ENCODE assay signal across 9 cellular contexts in the genomic region with DNA sequence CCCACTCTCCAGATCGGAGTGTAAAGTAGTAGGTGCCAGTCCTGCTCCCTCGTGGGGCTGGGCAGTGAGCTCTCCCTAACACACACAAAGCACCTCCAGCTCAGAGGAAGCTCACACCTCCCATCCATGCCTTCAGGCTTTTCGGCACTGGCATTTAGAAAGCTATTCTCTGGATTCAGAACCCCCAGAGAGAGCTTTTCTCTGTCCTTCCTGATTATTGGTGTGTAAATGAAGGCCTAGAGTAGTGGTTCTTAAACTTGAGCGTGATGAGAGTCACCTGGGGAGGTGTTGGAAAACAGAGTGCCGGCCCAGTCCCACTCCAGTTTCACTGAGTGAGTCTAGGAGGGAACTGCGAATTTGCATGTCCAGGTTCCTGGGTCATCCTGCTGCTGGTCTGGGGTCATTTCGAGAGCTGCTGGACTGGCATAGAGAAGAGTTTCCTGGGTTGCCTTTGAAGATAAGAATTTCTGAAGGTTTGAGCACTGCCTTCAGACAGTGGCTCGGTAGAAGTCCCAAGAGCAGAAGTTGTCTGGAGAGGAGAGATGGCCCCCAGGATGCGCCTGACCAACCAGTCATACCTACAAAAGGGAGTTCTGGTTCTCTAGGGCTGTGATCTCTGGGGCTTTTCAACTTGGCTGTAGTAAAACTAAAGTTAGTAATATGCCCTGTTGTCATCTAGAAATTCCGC. TPM values are rescaled to one million over a fixed set of nuclear protein-coding genes. Genes with fewer than 3 reads are reported as not detected.
DNase-seq lines count a peak whose midpoint lies in the region; ATAC-seq, FAIRE-seq and TF ChIP-seq lines count a peak whose summit lies in the region.
"Had no signal": no experiment of that assay in that cellular context is flagged by ENCODE, and none has a peak within 500 bp of the region (broad histone marks: within the 10 kb centered on the region; RNA-seq: fewer than 3 reads in every experiment).

No MANE protein-coding gene starts in this region.

- H3K4me3 ChIP-seq in GM12878 (no peak overlapping the region), keratinocyte (ENCODE audit: control insufficient read depth in 2 of 3, extremely low read depth in 1 of 3, insufficient read depth in 2 of 3, low read depth in 1 of 3, low read length in 3 of 3) (peak overlapping the region in 2 of 3 experiments; percentile 50 to 55), testis (no peak overlapping the region)
- no peak overlapping the region for H3K4me3 ChIP-seq in CD8-positive, alpha-beta memory T cell (ENCODE audit: low read length)

- H3K9me1 ChIP-seq in keratinocyte (ENCODE audit: control insufficient read depth, extremely low read depth, insufficient read depth, low read length) = no peaks in the 10 kb centered on the region

- H3K27me3 ChIP-seq in GM12878 (replicated peaks in 1 of 2; ENCODE audit: control insufficient read depth in 2 of 2, insufficient read depth in 2 of 2, low read length in 1 of 2) = no peaks in the 10 kb centered on the region; a peak in 1 of 4 replicates
- no peaks in the 10 kb centered on the region for H3K27me3 ChIP-seq in keratinocyte (ENCODE audit: control insufficient read depth, extremely low read depth, insufficient read depth, low read length)
- no peaks in the 10 kb centered on the region for H3K27me3 ChIP-seq in CD8-positive, alpha-beta memory T cell (ENCODE audit: insufficient read depth, low read length, poor library complexity, severe bottlenecking)
- H3K27me3 ChIP-seq in testis = no peaks in the 10 kb centered on the region

- in situ Hi-C loops in GM12878 (cut with MboI) = no loop called here

- no peaks in the 10 kb centered on the region for H3K9me3 Mint-ChIP-seq in stimulated activated effector memory CD8-positive, alpha-beta T cell treated with anti-CD3 and anti-CD28 coated beads, Interleukin-12 subunit alpha, Interleukin-12 subunit beta, amount 100 ng/mL, for 72 hours
- no peaks in the 10 kb centered on the region for H3K9me3 Mint-ChIP-seq in CD8-positive, alpha-beta memory T cell

- DNase-seq in HT-29 (ENCODE audit: low spot score) (peak; percentile 65), GM12878 (ENCODE audit: low read depth, low spot score) (no peak), keratinocyte (ENCODE audit: low read depth, low spot score) (no peak), epidermal melanocyte (ENCODE audit: insufficient read length, low spot score) (no peak), testis (no peak)
- DNase-seq in stimulated activated effector memory CD8-positive, alpha-beta T cell treated with anti-CD3 and anti-CD28 coated beads, Interleukin-12 subunit alpha, Interleukin-12 subunit beta, amount 100 ng/mL, for 72 hours (ENCODE audit: low spot score in 2 of 2) = no peak
- DNase-seq in CD8-positive, alpha-beta memory T cell = no peak
- no peak for DNase-seq in activated CD4-positive, alpha-beta T cell treated with anti-CD3 and anti-CD28 coated beads for 4 hours
- DNase-seq: activated gamma-delta T cell had no signal

- CTCF ChIA-PET in GM12878 (lab: Yijun Ruan, JAX) = interaction anchor here (1.2 to 5.7 kb wide), 4 partner anchors 8 to 14 kb away, joined by 3 to 38 read pairs (median 11); partner anchors contain the start of gene CD9
- CTCF ChIA-PET in CD8-positive, alpha-beta memory T cell (lab: Charles Lee) = interaction anchor here (1.1 to 1.3 kb wide), 2 partner anchors 14 to 20 kb away, joined by 3 to 5 read pairs; no protein-coding TSS in a partner anchor

- H3K27me3 Mint-ChIP-seq in CD8-positive, alpha-beta memory T cell = peaks cover 4 to 7% of the 10 kb centered on the region in 2 donors

- no peaks in the 10 kb centered on the region for H3K79me2 ChIP-seq in GM12878 (ENCODE audit: control insufficient read depth, insufficient read depth, low read length)
- H3K79me2 ChIP-seq in keratinocyte (ENCODE audit: control insufficient read depth, insufficient read depth, low read length) = peaks cover 73% of the 10 kb centered on the region

- H3K4me1 ChIP-seq in GM12878 (ENCODE audit: control insufficient read depth, insufficient read depth, low read length) (no peaks in the 10 kb centered on the region), keratinocyte (ENCODE audit: control insufficient read depth, extremely low read depth, insufficient read depth, low read length) (peaks cover 89% of the 10 kb centered on the region), testis (no peaks in the 10 kb centered on the region)
- no peaks in the 10 kb centered on the region for H3K4me1 ChIP-seq in CD8-positive, alpha-beta memory T cell (ENCODE audit: insufficient read depth, low read length)

- no peak for TF ChIP-seq EP300 in GM12878 (IDR thresholded peaks at IDR 0.05; ENCODE audit: borderline replicate concordance in 1 of 2, control insufficient read depth in 1 of 2, low read depth in 2 of 2, low read length in 2 of 2)

- H3K4me2 ChIP-seq in GM12878 (ENCODE audit: control insufficient read depth, insufficient read depth) (no peak overlapping the region), keratinocyte (ENCODE audit: control insufficient read depth, extremely low read depth, insufficient read depth, low read depth, low read length) (peak overlapping the region; percentile 88)

- no peak overlapping the region for H3K9ac ChIP-seq in GM12878 (ENCODE audit: control insufficient read depth, insufficient read depth, low read length)
- peak overlapping the region; percentile 96 for H3K9ac ChIP-seq in keratinocyte (ENCODE audit: control insufficient read depth, extremely low read depth, insufficient read depth, low read length)

- H3K4me1 Mint-ChIP-seq in stimulated activated effector memory CD8-positive, alpha-beta T cell treated with anti-CD3 and anti-CD28 coated beads, Interleukin-12 subunit alpha, Interleukin-12 subunit beta, amount 100 ng/mL, for 72 hours = peaks cover 9% of the 10 kb centered on the region
- peaks cover 0 to 14% (median 0%) of the 10 kb centered on the region in 3 donors for H3K4me1 Mint-ChIP-seq in CD8-positive, alpha-beta memory T cell

- H4K20me1 ChIP-seq in GM12878 (ENCODE audit: control insufficient read depth, insufficient read depth) = no peaks in the 10 kb centered on the region; the same call in 1 of the 2 replicates
- no peaks in the 10 kb centered on the region for H4K20me1 ChIP-seq in keratinocyte (ENCODE audit: control insufficient read depth, extremely low read depth, insufficient read depth, low read length)

- no peak for TF ChIP-seq CTCF in GM12878 (IDR thresholded peaks at IDR 0.05 in 2 of 3, conservative IDR thresholded peaks at IDR 0.05 in 1 of 3; ENCODE audit: control insufficient read depth in 2 of 3, extremely low read depth in 1 of 3, insufficient read depth in 1 of 3, low read depth in 3 of 3, low read length in 3 of 3)
- no peak for TF ChIP-seq CTCF in keratinocyte (optimal IDR thresholded peaks at IDR 0.05 in 1 of 3, IDR thresholded peaks at IDR 0.05 in 1 of 3, conservative IDR thresholded peaks at IDR 0.05 in 1 of 3; ENCODE audit: extremely low read depth in 1 of 3, insufficient read depth in 2 of 3, low read length in 3 of 3)
- no peak for TF ChIP-seq CTCF in testis (IDR thresholded peaks at IDR 0.05)

- intact Hi-C loops in GM12878 (cut with micrococcal nuclease; ENCODE audit: unreplicated experiment) (no loop called here), testis (cut with DNase I; ENCODE audit: low total_unique reads) (no loop called here)

- TF ChIP-seq POLR2A in GM12878 (IDR thresholded peaks at IDR 0.05; ENCODE audit: low read depth, low read length) (no peak), testis (IDR thresholded peaks at IDR 0.05) (no peak)

- dilution Hi-C loops in keratinocyte (cut with MboI; ENCODE audit: extremely low pct_ligation_motif_present, low sequenced_read_pairs) = no loop called here

- no TSS peak for BruUV-seq in GM12878 (replicated peaks; lab: Mats Ljungman, UMichigan)

- H3K36me3 ChIP-seq in GM12878 (ENCODE audit: control insufficient read depth in 2 of 2, insufficient read depth in 2 of 2, low read length in 1 of 2) (no peaks in the 10 kb centered on the region), keratinocyte (ENCODE audit: control insufficient read depth in 2 of 2, extremely low read depth in 1 of 2, insufficient read depth in 2 of 2, low read length in 2 of 2) (peaks cover 13 to 28% of the 10 kb centered on the region in 2 experiments), testis (ENCODE audit: low read depth, missing control alignments) (no peaks in the 10 kb centered on the region)
- no peaks in the 10 kb centered on the region for H3K36me3 ChIP-seq in CD8-positive, alpha-beta memory T cell (ENCODE audit: insufficient read depth, low read length)

- no peaks in the 10 kb centered on the region for H3K9me3 ChIP-seq in GM12878 (replicated peaks; ENCODE audit: control insufficient read depth, insufficient read depth, low read length)
- no peaks in the 10 kb centered on the region for H3K9me3 ChIP-seq in keratinocyte (ENCODE audit: control insufficient read depth, low read depth, low read length)
- no peaks in the 10 kb centered on the region for H3K9me3 ChIP-seq in CD8-positive, alpha-beta memory T cell (ENCODE audit: low read length)
- no peaks in the 10 kb centered on the region for H3K9me3 ChIP-seq in testis

- H3K27ac ChIP-seq in GM12878 (ENCODE audit: control insufficient read depth, insufficient read depth) (no peak overlapping the region), keratinocyte (ENCODE audit: control insufficient read depth, insufficient read depth, low read length) (peak overlapping the region; percentile 100), testis (no peak overlapping the region)
- no peak overlapping the region for H3K27ac ChIP-seq in CD8-positive, alpha-beta memory T cell (ENCODE audit: low read depth, low read length)

- SMC1A ChIA-PET in GM12878 (lab: Charles Lee; ENCODE audit: uncharacterized antibody, unreplicated experiment) = interaction anchor here (0.7 to 5.5 kb wide), 4 partner anchors 8 to 15 kb away, joined by 3 to 30 read pairs (median 4); partner anchors contain the start of gene CD9

- POLR2A ChIA-PET in GM12878 (lab: Charles Lee) = interaction anchor here (1.3 to 3.7 kb wide), 4 partner anchors 12 to 17 kb away, joined by 6 to 20 read pairs (median 13); partner anchors contain the start of gene CD9
- POLR2A ChIA-PET in CD8-positive, alpha-beta memory T cell (lab: Charles Lee) = no interaction called here

- peak; percentile 14; the same call in 2 of the 3 replicates for ATAC-seq in GM12878
- no peak for ATAC-seq in stimulated activated effector memory CD8-positive, alpha-beta T cell treated with anti-CD3 and anti-CD28 coated beads, Interleukin-12 subunit alpha, Interleukin-12 subunit beta, amount 100 ng/mL, for 72 hours

- H3K27ac Mint-ChIP-seq in stimulated activated effector memory CD8-positive, alpha-beta T cell treated with anti-CD3 and anti-CD28 coated beads, Interleukin-12 subunit alpha, Interleukin-12 subunit beta, amount 100 ng/mL, for 72 hours = peak overlapping the region; percentile 51
- no peak overlapping the region for H3K27ac Mint-ChIP-seq in CD8-positive, alpha-beta memory T cell

- RAD21 ChIA-PET in GM12878 (lab: Charles Lee; ENCODE audit: unreplicated experiment) = interaction anchor here (1.0 to 1.4 kb wide), 2 partner anchors 10 to 15 kb away, joined by 3 to 7 read pairs; no protein-coding TSS in a partner anchor

- TF ChIP-seq RAD21 in GM12878 (IDR thresholded peaks at IDR 0.05; ENCODE audit: insufficient read depth, low read depth, low read length) = no peak

- H2AFZ ChIP-seq in GM12878 (ENCODE audit: control insufficient read depth, low read depth, low read length) (no peak overlapping the region), keratinocyte (ENCODE audit: control insufficient read depth, low read length) (no peak overlapping the region)

- no peak overlapping the region for H3K4me3 Mint-ChIP-seq in stimulated activated effector memory CD8-positive, alpha-beta T cell treated with anti-CD3 and anti-CD28 coated beads, Interleukin-12 subunit alpha, Interleukin-12 subunit beta, amount 100 ng/mL, for 72 hours
- H3K4me3 Mint-ChIP-seq in CD8-positive, alpha-beta memory T cell = peak overlapping the region in 1 of 7 donors; percentile 6

- FAIRE-seq in GM12878 (lab: Jason Lieb, UNC) = no peak
- FAIRE-seq in keratinocyte (lab: Jason Lieb, UNC) = no peak

- WGBS in GM12878 (ENCODE audit: insufficient coverage, insufficient replicate concordance, low lambda C conversion rate, missing lambda C conversion rate) = 35% methylated on average over 10 of the region's 10 CpGs
- WGBS in testis, 2 donors = 92 to 93% methylated on average over 8 to 10 of the region's 10 CpGs

- no peaks in the 10 kb centered on the region for H3K36me3 Mint-ChIP-seq in stimulated activated effector memory CD8-positive, alpha-beta T cell treated with anti-CD3 and anti-CD28 coated beads, Interleukin-12 subunit alpha, Interleukin-12 subunit beta, amount 100 ng/mL, for 72 hours
- H3K36me3 Mint-ChIP-seq in CD8-positive, alpha-beta memory T cell = no peaks in the 10 kb centered on the region

RNA-seq across cellular contexts. Expression of gene CD9, which starts 15.1 kb away (rescaled TPM):
- 164 and 169 TPM in 2 replicates for total RNA-seq in HT-29 (2014; rRNA removed; shearing (Covaris generic))
- 23.0 and 25.8 TPM in 2 replicates for total RNA-seq in GM12878 (2013; cell fraction: nucleolus; rRNA removed)
- total RNA-seq in GM12878 (2014; rRNA removed) (7.2 and 8.6 TPM in 2 replicates), GM12878 (2014; rRNA removed; fragmentation: Illumina TruSeq; extraction: Trizol) (7.5 and 7.6 TPM in 2 replicates), GM12878 (2021) (7.9 and 8.3 TPM in 2 replicates), testis (10 to 100 TPM; 31.2 to 53.1 TPM)
- polyA plus RNA-seq in GM12878 (2011; ENCODE audit: low read depth) = 0.46 TPM
- polyA plus RNA-seq in GM12878 (2011; rRNA removed) (29.9 and 33.1 TPM in 2 replicates), GM12878 (2014; fragmentation: Illumina TruSeq; extraction: Trizol) (8.6 and 20.3 TPM in 2 replicates), GM12878 (2014; fragmentation: Nextera tagmentation; extraction: Ambion mirVana) (10 to 100 TPM in 1 of 2 experiments, 1 to 10 TPM in 1; 4.8 to 11.2 TPM), GM12878 (2014; rRNA removed) (12.6 and 15.6 TPM in 2 replicates), GM12878 (2016; fragmentation: Nextera tagmentation; extraction: Ambion mirVana) (10 to 100 TPM; 10.9 to 11.7 TPM), keratinocyte (922 to 1,166 TPM (median 1,084 TPM) in 3 replicates), testis (ENCODE audit: insufficient read depth, low read depth, low replicate concordance) (94.2 TPM)
- polyA plus RNA-seq in GM12878 (2011; cell fraction: cytosol; rRNA removed) = 20.0 and 26.2 TPM in 2 replicates
- 11.2 and 13.3 TPM in 2 replicates for polyA plus RNA-seq in GM12878 (2011; cell fraction: nucleus; rRNA removed)
- 0.14 and 0.84 TPM in 2 replicates for polyA plus RNA-seq in GM12878 (2012)
- 17.7 and 21.8 TPM in 2 replicates for polyA minus RNA-seq in GM12878 (2011; rRNA and poly(A)+ RNA removed)
- 6.4 and 9.1 TPM in 2 replicates for polyA minus RNA-seq in GM12878 (2011; cell fraction: cytosol; rRNA and poly(A)+ RNA removed)
- polyA minus RNA-seq in GM12878 (2011; cell fraction: nucleus; rRNA and poly(A)+ RNA removed) = 2.8 and 5.3 TPM in 2 replicates
- polyA plus RNA-seq in keratinocyte (2011; ENCODE audit: low read depth) = 172 TPM
- polyA plus RNA-seq in keratinocyte (2011; cell fraction: cytosol; rRNA removed) = 591 and 749 TPM in 2 replicates
- polyA plus RNA-seq in keratinocyte (2011; cell fraction: nucleus; rRNA removed) = 1,144 and 1,488 TPM in 2 replicates
- 605 and 776 TPM in 2 replicates for polyA plus RNA-seq in keratinocyte (2012; ENCODE audit: low replicate concordance)
- polyA minus RNA-seq in keratinocyte = 431 to 802 TPM (median 750 TPM) in 3 replicates
- 467 TPM for polyA minus RNA-seq in keratinocyte (2011; cell fraction: cytosol; rRNA and poly(A)+ RNA removed)
- 442 and 537 TPM in 2 replicates for polyA minus RNA-seq in keratinocyte (2011; cell fraction: nucleus; rRNA and poly(A)+ RNA removed)
- 10 to 100 TPM; 13.5 to 16.2 TPM for total RNA-seq in CD8-positive, alpha-beta memory T cell
- polyA plus RNA-seq in CD8-positive, alpha-beta memory T cell = 6.9 TPM

Comparison
In these comparisons a context has a peak if more than half of its experiments do, and no peak if none do; other contexts are left out.
1. H3K4me3 ChIP-seq: peak in keratinocyte (2 of 3); none in GM12878 (single experiment), CD8-positive, alpha-beta memory T cell (single experiment) and testis (0 of 2).